Comparison of ENCODE assay signal across 12 cellular contexts in genomic region chr3:47394140-47394855, GRCh38. TPM values are rescaled to one million over a fixed set of nuclear protein-coding genes. Genes with fewer than 3 reads are reported as not detected.
DNase-seq lines count a peak whose midpoint lies in the region; ATAC-seq and TF ChIP-seq lines count a peak whose summit lies in the region.
"Had no signal": no experiment of that assay in that cellular context is flagged by ENCODE, and none has a peak within 500 bp of the region (broad histone marks: within the 10 kb centered on the region; RNA-seq: fewer than 3 reads in every experiment).

No MANE protein-coding gene starts in this region.

- no peak for TF ChIP-seq CTCF in tibial artery (IDR thresholded peaks at IDR 0.05)

- peak overlapping the region; percentile 2 to 47 for H3K27ac ChIP-seq in tibial artery
- H3K27ac ChIP-seq: testis had no signal

- ATAC-seq in activated naive CD4-positive, alpha-beta T cell treated with anti-CD3 and anti-CD28 coated beads, Interleukin-2, amount 50 U/mL, for 72 hours = no peak
- peak; percentile 53 for ATAC-seq in left lobe of liver

- no peak for DNase-seq in activated naive CD4-positive, alpha-beta T cell treated with anti-CD3 and anti-CD28 coated beads, Interleukin-2, amount 50 U/mL, for 72 hours (ENCODE audit: low spot score in 2 of 2)
- no peak for DNase-seq in activated naive CD4-positive, alpha-beta T cell treated with anti-CD3 and anti-CD28 coated beads, Interleukin-2, amount 50 U/mL, for 16 hours
- peak; percentile 78 for DNase-seq in dermis blood vessel endothelial cell
- no peak for DNase-seq in left lobe of liver (ENCODE audit: low spot score)
- DNase-seq in tibial artery = no peak
- no peak for DNase-seq in SHP77 (lab: John Stamatoyannopoulos, UW)
- no peak for DNase-seq in GM19240 (ENCODE audit: insufficient read length, low spot score)
- DNase-seq in SW480 (ENCODE audit: low spot score) = no peak
- DNase-seq: NCI-H1092 treated with DMSO at 0.1 percent for 48 hours, SIG-M5, spleen, testis had no signal

- peaks cover 0 to 41% (median 2%) of the 10 kb centered on the region in 3 donors for H3K36me3 ChIP-seq in tibial artery

- no peaks in the 10 kb centered on the region for H3K27me3 ChIP-seq in tibial artery
- H3K27me3 ChIP-seq: spleen, testis had no signal

- peak overlapping the region; percentile 59 to 85 for H3K27ac Mint-ChIP-seq in activated naive CD4-positive, alpha-beta T cell treated with anti-CD3 and anti-CD28 coated beads, Interleukin-2, amount 50 U/mL, for 72 hours

- H3K36me3 Mint-ChIP-seq in activated naive CD4-positive, alpha-beta T cell treated with anti-CD3 and anti-CD28 coated beads, Interleukin-2, amount 50 U/mL, for 72 hours = no peaks in the 10 kb centered on the region

- intact Hi-C loops in tibial artery (cut with DNase I; ENCODE audit: low total_unique reads) = no loop called here

- H3K4me1 ChIP-seq in tibial artery = peaks cover 0 to 46% (median 19%) of the 10 kb centered on the region in 4 donors

- H3K4me3 ChIP-seq in tibial artery = no peak overlapping the region
- H3K4me3 ChIP-seq: spleen, testis had no signal

- H3K9me3 Mint-ChIP-seq in activated naive CD4-positive, alpha-beta T cell treated with anti-CD3 and anti-CD28 coated beads, Interleukin-2, amount 50 U/mL, for 72 hours = no peaks in the 10 kb centered on the region

- H3K9me3 ChIP-seq in tibial artery = no peaks in the 10 kb centered on the region
- H3K9me3 ChIP-seq: spleen, testis had no signal

RNA-seq across cellular contexts. Expression of gene PTPN23, which starts 13.5 kb away (rescaled TPM):
- total RNA-seq in activated naive CD4-positive, alpha-beta T cell treated with anti-CD3 and anti-CD28 coated beads, Interleukin-2, amount 50 U/mL, for 72 hours = 10 to 100 TPM; 29.4 to 29.9 TPM
- 21.4 and 41.4 TPM in 2 replicates for total RNA-seq in dermis blood vessel endothelial cell
- 20.4 TPM for total RNA-seq in left lobe of liver
